In genomic region chr17:69733171-69734014, GRCh38 we compare ENCODE assay signal across 1 cellular context.
TF ChIP-seq lines count a peak whose summit lies in the region.

No MANE protein-coding gene starts in this region.

TF ChIP-seq in H1, 55 proteins besides CTCF, POLR2A, EP300 and RAD21 (continued from another document):
- TF ChIP-seq ASH2L (IDR thresholded peaks at IDR 0.05; ENCODE audit: low read length): no peak
- TF ChIP-seq KDM5A (IDR thresholded peaks at IDR 0.05; ENCODE audit: low read length): no peak
- TF ChIP-seq RNF2 (IDR thresholded peaks at IDR 0.05; ENCODE audit: borderline replicate concordance, low read depth, low read length, missing control alignments, poor library complexity, severe bottlenecking): no peak
- no peak for TF ChIP-seq CHD7 (IDR thresholded peaks at IDR 0.05; ENCODE audit: insufficient replicate concordance, low read length)
